11 cellular contexts compared by ENCODE assay signal in genomic region chr1:19505694-19506457, GRCh38. TPM values are rescaled to one million over a fixed set of nuclear protein-coding genes. Genes with fewer than 3 reads are reported as not detected.
DNase-seq lines count a peak whose midpoint lies in the region; ATAC-seq and TF ChIP-seq lines count a peak whose summit lies in the region.
"Had no signal": no experiment of that assay in that cellular context is flagged by ENCODE, and none has a peak within 500 bp of the region (broad histone marks: within the 10 kb centered on the region; RNA-seq: fewer than 3 reads in every experiment).

No MANE protein-coding gene starts in this region.

- peak overlapping the region in 16 of 21 experiments; percentile 29 to 82 (median 56) for H3K27ac ChIP-seq in skin epidermis

- DNase-seq in GM12865 (ENCODE audit: low read depth) (peak; percentile 30), SKM-1 treated with dmso at 0.1 percent for 144 hours (lab: John Stamatoyannopoulos, UW; ENCODE audit: unreplicated experiment) (peak; percentile 99), left cardiac atrium (peak; percentile 36), kidney tubule cell (ENCODE audit: low spot score) (no peak), NCI-H1417 (lab: John Stamatoyannopoulos, UW) (no peak)
- DNase-seq: activated CD4-positive, alpha-beta T cell treated with anti-CD3 and anti-CD28 coated beads for 36 hours; NCI-H526; stimulated activated CD4-positive, alpha-beta T cell treated with anti-CD3 and anti-CD28 coated beads, Interleukin-15, amount 100 ng/mL, for 24 hours had no signal

- H3K4me3 ChIP-seq in GM12865 (ENCODE audit: low read depth, low read length) (no peak overlapping the region), skin epidermis (no peak overlapping the region)

- TF ChIP-seq CTCF in GM12865 (IDR thresholded peaks at IDR 0.05; ENCODE audit: insufficient read depth, low read depth, low read length, missing control alignments) = no peak

- peak; percentile 21 to 62 for ATAC-seq in left cardiac atrium
- no peak for ATAC-seq in HG03469 (IDR thresholded peaks at IDR 0.05; ENCODE audit: unreplicated experiment)
- ATAC-seq in GM21526 (IDR thresholded peaks at IDR 0.05; ENCODE audit: low FRiP score, unreplicated experiment) = no peak
- ATAC-seq: activated CD4-positive, alpha-beta T cell treated with anti-CD3 and anti-CD28 coated beads for 36 hours had no signal

- intact Hi-C loops in left cardiac atrium (cut with DNase I) = loop anchor here in 1 of 2 donors (5.0 kb wide), 1 partner anchor 56 kb away; no protein-coding TSS in a partner anchor

RNA-seq across cellular contexts. Expression of gene CAPZB, which starts 20.5 kb away (rescaled TPM):
- 100 to 1,000 TPM; 227 to 254 TPM for total RNA-seq in left cardiac atrium

Comparison
In these comparisons a context has a peak if more than half of its experiments do, and no peak if none do; other contexts are left out.
1. DNase-seq: peak in GM12865 (single experiment), SKM-1 treated with dmso at 0.1 percent for 144 hours (single experiment) and left cardiac atrium (single experiment); none in kidney tubule cell (single experiment) and NCI-H1417 (0 of 3).
2. ATAC-seq: peak in left cardiac atrium (2 of 2); none in HG03469 (single experiment) and GM21526 (single experiment).